Comparison of ENCODE assay signal across 36 cellular contexts in the genomic region with DNA sequence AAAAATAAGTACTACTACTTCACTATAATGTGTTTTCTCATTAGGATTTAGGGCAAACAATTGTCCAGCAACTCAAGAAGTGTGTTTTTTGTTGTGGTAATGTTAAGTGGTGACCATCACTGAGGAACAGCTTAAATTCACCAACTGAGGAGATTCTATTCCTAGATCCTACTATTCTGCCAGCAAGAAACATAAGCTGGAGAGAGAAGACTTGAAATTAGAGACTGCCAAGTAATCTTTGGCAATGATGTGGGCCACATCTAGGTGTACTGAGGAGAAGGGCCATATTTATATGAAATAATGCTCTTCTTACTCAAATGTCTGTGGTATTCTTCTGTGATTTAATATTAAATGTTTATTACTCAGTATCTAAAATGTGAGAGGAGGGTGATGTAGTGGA. TPM values are rescaled to one million over a fixed set of nuclear protein-coding genes. Genes with fewer than 3 reads are reported as not detected.
"Had no signal": no experiment of that assay in that cellular context is flagged by ENCODE, and none has a peak within 500 bp of the region (broad histone marks: within the 10 kb centered on the region; RNA-seq: fewer than 3 reads in every experiment).

No MANE protein-coding gene starts in this region.

- DNase-seq: activated B cell treated with CpG ODN at 0.5 μM for 24 hours; activated CD4-positive, alpha-beta memory T cell treated with anti-CD3 and anti-CD28 coated beads for 36 hours; activated CD4-positive, alpha-beta T cell treated with anti-CD3 and anti-CD28 coated beads for 4 hours; activated CD4-positive, alpha-beta T cell treated with anti-CD3 and anti-CD28 coated beads, Interleukin-2, amount 10 ng/mL, durations not matched to agents 24 days and 14 days; activated CD4-positive, alpha-beta T cell treated with anti-CD3 and anti-CD28 coated beads, Interleukin-2, amount 50 U/mL, for 1 hour; activated CD4-positive, alpha-beta T cell treated with anti-CD3 and anti-CD28 coated beads, Interleukin-2, amount 50 U/mL, for 4 hours; activated CD4-positive, CD25-positive, alpha-beta regulatory T cell treated with anti-CD3 and anti-CD28 coated beads, Interleukin-2, amount 50 U/mL, for 72 hours; activated CD8-positive, alpha-beta memory T cell treated with anti-CD3 and anti-CD28 coated beads, Interleukin-2, amount 50 U/mL, for 4 hours; activated CD8-positive, alpha-beta T cell treated with anti-CD3 and anti-CD28 coated beads for 36 hours; activated effector memory CD4-positive, alpha-beta T cell treated with anti-CD3 and anti-CD28 coated beads, Interleukin-2, amount 50 U/mL, for 16 hours; activated gamma-delta T cell treated with Interleukin-2 at 50 U/mL for 16 hours; activated naive CD4-positive, alpha-beta T cell; activated naive CD4-positive, alpha-beta T cell treated with anti-CD3 and anti-CD28 coated beads for 36 hours; activated naive CD4-positive, alpha-beta T cell treated with anti-CD3 and anti-CD28 coated beads, Interleukin-2, amount 50 U/mL, for 16 hours; activated naive CD8-positive, alpha-beta T cell treated with anti-CD3 and anti-CD28 coated beads for 36 hours; activated T-cell treated with anti-CD3 and anti-CD28 coated beads for 4 hours; activated T-cell treated with anti-CD3 and anti-CD28 coated beads, Interleukin-2, amount 50 U/mL, for 1 hour; activated T-cell treated with anti-CD3 and anti-CD28 coated beads, Interleukin-2, amount 50 U/mL, for 4 hours; activated T-cell treated with anti-CD3 and anti-CD28 coated beads, Interleukin-2, amount 50 U/mL, for 72 hours; adrenal gland; amniotic stem cell; aorta; body of pancreas; brain microvascular endothelial cell; central memory CD4-positive, alpha-beta T cell; T-helper 1 cell; T-helper 2 cell; T-helper 9 cell had no signal

- H3K27ac ChIP-seq: adrenal gland, body of pancreas, brain microvascular endothelial cell, breast epithelium, VCaP had no signal

- ATAC-seq: activated CD8-positive, alpha-beta T cell treated with anti-CD3 and anti-CD28 coated beads for 36 hours; activated naive CD4-positive, alpha-beta T cell treated with anti-CD3 and anti-CD28 coated beads, Interleukin-2, amount 50 U/mL, for 72 hours; activated T-cell treated with anti-CD3 and anti-CD28 coated beads, Interleukin-2, amount 50 U/mL, for 4 hours; activated T-cell treated with anti-CD3 and anti-CD28 coated beads, Interleukin-2, amount 50 U/mL, for 72 hours; activated T-helper 17 cell treated with anti-CD3 and anti-CD28 coated beads, Interleukin-2, amount 50 U/mL, for 72 hours; body of pancreas had no signal

- FAIRE-seq: astrocyte, TTC549 had no signal

- H3K4me1 ChIP-seq: adrenal gland, body of pancreas, breast epithelium had no signal

- H3K27me3 ChIP-seq: adrenal gland, body of pancreas, brain microvascular endothelial cell, breast epithelium had no signal

- H3K9me3 ChIP-seq: adrenal gland, body of pancreas, breast epithelium had no signal

- H3K4me3 ChIP-seq: adrenal gland, body of pancreas, breast epithelium had no signal

- H3K36me3 ChIP-seq: adrenal gland, brain microvascular endothelial cell, breast epithelium had no signal

RNA-seq across cellular contexts. Expression of a gene that starts 44.3 kb away (rescaled TPM):
- total RNA-seq: activated B cell treated with CpG ODN at 0.5 μM for 24 hours; activated CD4-positive, alpha-beta memory T cell treated with anti-CD3 and anti-CD28 coated beads for 36 hours; activated CD4-positive, alpha-beta T cell treated with anti-CD3 and anti-CD28 coated beads, Interleukin-2, amount 10 ng/mL, durations not matched to agents 24 days and 14 days; activated CD8-positive, alpha-beta memory T cell treated with anti-CD3 and anti-CD28 coated beads for 36 hours; activated CD8-positive, alpha-beta T cell treated with anti-CD3 and anti-CD28 coated beads for 36 hours; activated naive CD4-positive, alpha-beta T cell treated with anti-CD3 and anti-CD28 coated beads for 36 hours; activated naive CD4-positive, alpha-beta T cell treated with anti-CD3 and anti-CD28 coated beads, Interleukin-2, amount 50 U/mL, for 72 hours; activated naive CD8-positive, alpha-beta T cell treated with anti-CD3 and anti-CD28 coated beads for 36 hours; activated T-cell treated with anti-CD3 and anti-CD28 coated beads, Interleukin-2, amount 50 U/mL, for 4 hours; activated T-cell treated with anti-CD3 and anti-CD28 coated beads, Interleukin-2, amount 50 U/mL, for 72 hours; activated T-helper 1 cell treated with anti-CD3 and anti-CD28 coated beads, Interleukin-12 subunit alpha, Interleukin-12 subunit beta, Interleukin-2, Interleukin-4 antibody, amounts not matched to agents 30 ng/mL and 10 ng/mL and 1 ng/mL, durations not matched to agents 14 hours and 24 hours and 36 hours; astrocyte; body of pancreas had no signal
